12 cellular contexts compared by ENCODE assay signal in the genomic region with DNA sequence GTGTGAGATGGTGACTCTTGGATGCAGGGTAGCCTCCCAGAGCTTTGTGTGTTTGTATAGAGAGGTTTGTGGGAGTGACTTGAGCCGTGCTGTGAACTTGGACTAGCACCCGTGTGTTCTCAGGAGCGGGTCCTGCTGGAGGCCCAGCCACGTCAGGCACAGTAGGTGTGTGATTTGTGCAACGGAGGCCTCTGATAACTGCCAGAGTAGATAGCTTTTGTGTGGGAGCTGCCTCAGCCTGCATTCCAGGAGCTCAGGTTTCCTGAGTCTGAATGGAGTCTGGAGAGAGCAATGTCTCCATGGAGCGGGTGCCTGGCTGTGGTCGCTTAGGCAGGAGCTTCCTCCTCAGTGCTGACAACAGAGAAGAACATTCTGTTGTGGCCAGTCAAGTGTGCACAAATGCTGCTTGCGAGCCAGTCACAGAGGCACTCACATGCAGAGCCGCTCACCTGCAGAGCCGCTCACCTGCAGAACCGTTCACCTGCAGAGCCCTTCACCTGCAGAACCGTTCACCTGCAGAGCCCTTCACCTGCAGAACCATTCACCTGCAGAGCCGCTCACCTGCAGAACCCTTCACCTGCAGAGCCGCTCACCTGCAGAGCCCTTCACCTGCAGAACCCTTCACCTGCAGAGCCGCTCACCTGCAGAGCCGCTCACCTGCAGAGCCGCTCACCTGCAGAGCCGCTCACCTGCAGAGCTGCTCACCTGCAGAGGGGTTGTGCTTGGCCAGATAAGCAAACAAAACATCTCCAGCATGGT. TPM values are rescaled to one million over a fixed set of nuclear protein-coding genes. Genes with fewer than 3 reads are reported as not detected.
DNase-seq lines count a peak whose midpoint lies in the region; ATAC-seq and TF ChIP-seq lines count a peak whose summit lies in the region.
"Had no signal": no experiment of that assay in that cellular context is flagged by ENCODE, and none has a peak within 500 bp of the region (broad histone marks: within the 10 kb centered on the region; RNA-seq: fewer than 3 reads in every experiment).

No MANE protein-coding gene starts in this region.

- in situ Hi-C loops in astrocyte of the cerebellum (cut with HindIII; ENCODE audit: low sequenced_read_pairs), result no loop called here

- H3K27ac ChIP-seq in cardiac muscle cell (peak overlapping the region; percentile 76), left lung (peak overlapping the region in 1 of 2 donors; percentile 89), suprapubic skin (no peak overlapping the region)
- H3K27ac ChIP-seq: sigmoid colon had no signal

- H3K9me3 ChIP-seq in cardiac muscle cell (ENCODE audit: low read depth) (no peaks in the 10 kb centered on the region), left lung (no peaks in the 10 kb centered on the region), suprapubic skin (no peaks in the 10 kb centered on the region)
- H3K9me3 ChIP-seq: heart right ventricle, sigmoid colon had no signal

- DNase-seq in cardiac muscle cell (ENCODE audit: low read depth in 1 of 2, low spot score in 1 of 2) (peak; percentile 75 to 76), cardiac septum (ENCODE audit: low spot score) (no peak), astrocyte of the cerebellum (ENCODE audit: low read depth) (peak; percentile 85), left lung (peak in 1 of 2 donors; percentile 79), suprapubic skin (ENCODE audit: low spot score in 2 of 2) (no peak)
- DNase-seq in activated CD8-positive, alpha-beta memory T cell treated with anti-CD3 and anti-CD28 coated beads, Interleukin-2, amount 50 U/mL, for 48 hours, result no peak
- DNase-seq: activated CD4-positive, alpha-beta T cell treated with anti-CD3 and anti-CD28 coated beads for 36 hours; heart right ventricle; sigmoid colon; stimulated activated naive B cell treated with anti-CD40 and anti-IgM and Interleukin-4, amounts not matched to agents 10 μg/mL and 1 μg/mL and 100 μg/mL, for 72 hours had no signal

- peaks cover 12% of the 10 kb centered on the region for H3K4me1 ChIP-seq in cardiac muscle cell (ENCODE audit: low read depth)
- peaks cover 0 to 34% of the 10 kb centered on the region in 2 donors for H3K4me1 ChIP-seq in left lung
- H3K4me1 ChIP-seq in suprapubic skin, result no peaks in the 10 kb centered on the region
- H3K4me1 ChIP-seq: sigmoid colon had no signal

- 85% methylated on average over 16 of the region's 18 CpGs for WGBS in suprapubic skin

- intact Hi-C loops in cardiac septum (cut with DNase I), result no loop called here
- intact Hi-C loops in left lung (cut with DNase I), result no loop called here

- ATAC-seq in left lung (peak; percentile 28), HG03460 (IDR thresholded peaks at IDR 0.05; ENCODE audit: unreplicated experiment) (no peak), HG03520 (IDR thresholded peaks at IDR 0.05; ENCODE audit: unreplicated experiment) (no peak)
- ATAC-seq: activated CD4-positive, alpha-beta T cell treated with anti-CD3 and anti-CD28 coated beads for 36 hours; stimulated activated naive B cell treated with anti-CD40 and anti-IgM and Interleukin-4, amounts not matched to agents 10 μg/mL and 1 μg/mL and 100 μg/mL, for 72 hours had no signal

- no peak for TF ChIP-seq POLR2A in suprapubic skin (IDR thresholded peaks at IDR 0.05)

- TF ChIP-seq CTCF in cardiac muscle cell (IDR thresholded peaks at IDR 0.05; ENCODE audit: low read depth, low read length) (no peak), astrocyte of the cerebellum (IDR thresholded peaks at IDR 0.05; ENCODE audit: low read depth, low read length, missing control alignments) (no peak), left lung (IDR thresholded peaks at IDR 0.05) (no peak), suprapubic skin (IDR thresholded peaks at IDR 0.05) (no peak)

- no peak for TF ChIP-seq EP300 in suprapubic skin (IDR thresholded peaks at IDR 0.05)

- no peaks in the 10 kb centered on the region for H3K27me3 ChIP-seq in cardiac muscle cell
- no peaks in the 10 kb centered on the region for H3K27me3 ChIP-seq in left lung
- H3K27me3 ChIP-seq in suprapubic skin, result no peaks in the 10 kb centered on the region
- H3K27me3 ChIP-seq: heart right ventricle, sigmoid colon had no signal

- H3K4me3 ChIP-seq in cardiac muscle cell (no peak overlapping the region), astrocyte of the cerebellum (ENCODE audit: low read depth, low read length) (no peak overlapping the region), left lung (peak overlapping the region in 1 of 2 donors; percentile 13), suprapubic skin (no peak overlapping the region)
- H3K4me3 ChIP-seq: sigmoid colon had no signal

- H3K36me3 ChIP-seq in cardiac muscle cell (no peaks in the 10 kb centered on the region), left lung (peaks cover 0 to 27% of the 10 kb centered on the region in 2 donors), suprapubic skin (peaks cover 25% of the 10 kb centered on the region)
- H3K36me3 ChIP-seq: sigmoid colon had no signal

RNA-seq across cellular contexts. Expression of a gene that starts 32.6 kb away (rescaled TPM):
- total RNA-seq in cardiac muscle cell, result 36.9 and 50.2 TPM in 2 replicates
- 68.1 and 81.7 TPM in 2 replicates for polyA plus RNA-seq in cardiac muscle cell
- 38.8 TPM for total RNA-seq in cardiac septum
- 10 to 100 TPM; 48.8 to 61.9 TPM for total RNA-seq in left lung
- total RNA-seq in suprapubic skin, result 10 to 100 TPM; 47.5 to 63.3 (median 52.0) TPM

RNA-seq across cellular contexts. Expression of a gene that starts 40.8 kb away (rescaled TPM):
- total RNA-seq in cardiac muscle cell (not detected in 2 replicates), cardiac septum (not detected), left lung (not detected), suprapubic skin (not detected)
- 0.29 TPM in 1 of 2 replicates, not detected in the other for polyA plus RNA-seq in cardiac muscle cell
- total RNA-seq: activated CD4-positive, alpha-beta T cell treated with anti-CD3 and anti-CD28 coated beads for 36 hours; heart right ventricle; sigmoid colon had no signal
- polyA plus RNA-seq: sigmoid colon had no signal

RNA-seq across cellular contexts. Expression of a gene that starts 49.8 kb away (rescaled TPM):
- 0.21 and 1.2 TPM in 2 replicates for total RNA-seq in cardiac muscle cell
- 0.13 TPM in 1 of 2 replicates, not detected in the other for polyA plus RNA-seq in cardiac muscle cell
- total RNA-seq in cardiac septum, result 0.48 TPM
- total RNA-seq in left lung, result under 1 TPM in 1 of 2 donors, not detected in 1; 0.21 TPM
- total RNA-seq in suprapubic skin, result not detected

Comparison
In these comparisons a context has a peak if more than half of its experiments do, and no peak if none do; other contexts are left out.
1. DNase-seq: peak in cardiac muscle cell (2 of 2) and astrocyte of the cerebellum (single experiment); none in cardiac septum (single experiment), suprapubic skin (0 of 2) and activated CD8-positive, alpha-beta memory T cell treated with anti-CD3 and anti-CD28 coated beads, Interleukin-2, amount 50 U/mL, for 48 hours (single experiment).